Comparison of ENCODE assay signal across 16 cellular contexts in genomic region chr6:15301179-15302006, GRCh38. TPM values are rescaled to one million over a fixed set of nuclear protein-coding genes. Genes with fewer than 3 reads are reported as not detected.
A peak's percentile ranks its signal among the peaks of the same experiment; 100 is the strongest.
DNase-seq lines count a peak whose midpoint lies in the region; ATAC-seq and TF ChIP-seq lines count a peak whose summit lies in the region.
"Had no signal": no experiment of that assay in that cellular context is flagged by ENCODE, and none has a peak within 500 bp of the region (broad histone marks: within the 10 kb centered on the region; RNA-seq: fewer than 3 reads in every experiment).

No MANE protein-coding gene starts in this region.

- peak overlapping the region; percentile 89 for H3K27ac Mint-ChIP-seq in activated B cell treated with CpG ODN at 0.5 μM for 24 hours

- H4K20me1 ChIP-seq in osteoblast (ENCODE audit: insufficient read depth, low read length) = peaks cover 28% of the 10 kb centered on the region

- no peak overlapping the region for H3K27ac ChIP-seq in osteoblast (ENCODE audit: low read depth, low read length)
- no peak overlapping the region for H3K27ac ChIP-seq in left ventricle myocardium inferior (replicated peaks)
- H3K27ac ChIP-seq: foreskin keratinocyte, neutrophil, SK-N-MC, skin epidermis, VCaP had no signal

- in situ Hi-C loops in GM13977 (cut with MboI; ENCODE audit: low pct_unique_long_range_greater_than_20kb, low sequenced_read_pairs, unreplicated experiment) = no loop called here

- CTCF ChIA-PET in activated B cell treated with CpG ODN at 0.5 μM for 24 hours (lab: Charles Lee) = no interaction called here

- POLR2A ChIA-PET in activated B cell treated with CpG ODN at 0.5 μM for 24 hours (lab: Charles Lee) = interaction anchor here (1.9 to 2.5 kb wide), 2 partner anchors 13 to 24 kb away, joined by 7 to 12 read pairs; no protein-coding TSS in a partner anchor

- H3K27me3 Mint-ChIP-seq in activated B cell treated with CpG ODN at 0.5 μM for 24 hours = no peaks in the 10 kb centered on the region

- H3K36me3 ChIP-seq in osteoblast (ENCODE audit: insufficient read depth, low read length) (no peaks in the 10 kb centered on the region), left ventricle myocardium inferior (no peaks in the 10 kb centered on the region)
- H3K36me3 ChIP-seq: neutrophil had no signal

- intact Hi-C loops in activated B cell treated with CpG ODN at 0.5 μM for 24 hours (cut with micrococcal nuclease) = no loop called here
- intact Hi-C loops in left ventricle myocardium inferior (cut with micrococcal nuclease) = no loop called here

- H3K4me3 ChIP-seq in osteoblast (ENCODE audit: insufficient read depth, low read length) (no peak overlapping the region), left ventricle myocardium inferior (no peak overlapping the region)
- H3K4me3 ChIP-seq: SK-N-MC, skin epidermis had no signal

- peaks cover 84% of the 10 kb centered on the region for H3K79me2 ChIP-seq in osteoblast (ENCODE audit: insufficient read depth, low read length)

- H3K36me3 Mint-ChIP-seq in activated B cell treated with CpG ODN at 0.5 μM for 24 hours (ENCODE audit: low read depth) = peaks cover 12% of the 10 kb centered on the region

- H3K4me1 Mint-ChIP-seq in activated B cell treated with CpG ODN at 0.5 μM for 24 hours = peaks cover 86% of the 10 kb centered on the region

- no peaks in the 10 kb centered on the region for H3K9me3 ChIP-seq in osteoblast (ENCODE audit: low read depth, low read length)
- H3K9me3 ChIP-seq in left ventricle myocardium inferior (replicated peaks) = no peaks in the 10 kb centered on the region
- H3K9me3 ChIP-seq: neutrophil had no signal

- TF ChIP-seq CTCF in GM13977 (IDR thresholded peaks at IDR 0.05; ENCODE audit: extremely low read depth, insufficient read depth, missing control alignments) = no peak
- TF ChIP-seq CTCF in activated B cell treated with CpG ODN at 0.5 μM for 24 hours (IDR thresholded peaks at IDR 0.05) = no peak
- TF ChIP-seq CTCF in osteoblast (IDR thresholded peaks at IDR 0.05; ENCODE audit: extremely low read depth, low read depth, low read length) = no peak
- TF ChIP-seq CTCF in left ventricle myocardium inferior (IDR thresholded peaks at IDR 0.05; ENCODE audit: borderline replicate concordance) = no peak

- H3K9me3 Mint-ChIP-seq in activated B cell treated with CpG ODN at 0.5 μM for 24 hours = no peaks in the 10 kb centered on the region

- H3K4me1 ChIP-seq in osteoblast (ENCODE audit: insufficient read depth, low read length) = peaks cover 19% of the 10 kb centered on the region
- peaks cover 91% of the 10 kb centered on the region for H3K4me1 ChIP-seq in left ventricle myocardium inferior

- H3K4me2 ChIP-seq in osteoblast (ENCODE audit: insufficient read depth, low read length) = no peak overlapping the region

- no peak overlapping the region for H2AFZ ChIP-seq in osteoblast (ENCODE audit: low read length)

- H3K27me3 ChIP-seq in osteoblast (ENCODE audit: insufficient read depth, low read length) = no peaks in the 10 kb centered on the region
- no peaks in the 10 kb centered on the region for H3K27me3 ChIP-seq in left ventricle myocardium inferior (ENCODE audit: low read depth)
- H3K27me3 ChIP-seq: foreskin keratinocyte, neutrophil had no signal

- DNase-seq in GM13977 (ENCODE audit: low spot score) (peak; percentile 63), activated B cell treated with CpG ODN at 0.5 μM for 24 hours (no peak), osteoblast (ENCODE audit: insufficient read length, low spot score, missing footprints) (peak; percentile 27), putamen (ENCODE audit: low spot score) (no peak), left ventricle myocardium inferior (no peak)
- DNase-seq in stimulated activated CD4-positive, alpha-beta T cell treated with anti-CD3 and anti-CD28 coated beads, Interleukin-2, amount 100 ng/mL, for 24 hours = no peak
- DNase-seq: foreskin keratinocyte, IMR-90, NCI-H1092 treated with DMSO at 0.1 percent for 48 hours, NCI-H226 had no signal

- H3K4me3 Mint-ChIP-seq in activated B cell treated with CpG ODN at 0.5 μM for 24 hours = no peak overlapping the region

- ATAC-seq in HG02610 (IDR thresholded peaks at IDR 0.05; ENCODE audit: unreplicated experiment) (peak; percentile 38), activated B cell treated with CpG ODN at 0.5 μM for 24 hours (ENCODE audit: low read depth) (no peak), GM19455 (IDR thresholded peaks at IDR 0.05; ENCODE audit: unreplicated experiment) (no peak)
- ATAC-seq: foreskin keratinocyte had no signal

RNA-seq across cellular contexts. Expression of gene JARID2, which starts 55.5 kb away (rescaled TPM):
- total RNA-seq in activated B cell treated with CpG ODN at 0.5 μM for 24 hours = 27.0 and 28.5 TPM in 2 replicates
- 8.5 and 10.5 TPM in 2 replicates for total RNA-seq in osteoblast
- 6.5 TPM for total RNA-seq in left ventricle myocardium inferior

Comparison
In these comparisons a context has a peak if more than half of its experiments do, and no peak if none do; other contexts are left out.
1. DNase-seq: peak in GM13977 (single experiment) and osteoblast (single experiment); none in activated B cell treated with CpG ODN at 0.5 μM for 24 hours (single experiment), stimulated activated CD4-positive, alpha-beta T cell treated with anti-CD3 and anti-CD28 coated beads, Interleukin-2, amount 100 ng/mL, for 24 hours (0 of 2), putamen (single experiment) and left ventricle myocardium inferior (single experiment).